ENCODE assay signal across 2 cellular contexts in the genomic region with DNA sequence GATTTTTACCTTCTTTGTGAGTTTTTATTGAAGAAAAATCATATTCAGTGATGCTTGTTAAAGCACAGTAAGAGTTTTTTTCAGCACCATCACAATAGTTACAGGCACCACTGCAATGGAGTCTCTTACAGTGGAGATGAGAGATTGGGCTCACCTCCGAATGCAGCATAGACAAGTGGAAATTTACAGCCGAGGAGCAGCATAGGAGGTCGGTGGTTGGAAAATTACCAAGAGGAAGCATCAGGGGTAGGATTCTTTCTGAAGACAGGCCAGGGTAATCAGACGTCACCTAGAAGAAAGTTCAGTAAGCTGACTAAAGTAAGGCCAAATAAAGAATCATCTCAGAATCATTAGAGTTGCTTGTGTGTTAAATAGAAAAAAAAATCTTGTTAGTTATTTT.
TF ChIP-seq lines count a peak whose summit lies in the region.

No MANE protein-coding gene starts in this region.

TF ChIP-seq in GM23338, 12 proteins besides CTCF, POLR2A, EP300 and RAD21 (continued from another document):
- TF ChIP-seq, protein P1, sequence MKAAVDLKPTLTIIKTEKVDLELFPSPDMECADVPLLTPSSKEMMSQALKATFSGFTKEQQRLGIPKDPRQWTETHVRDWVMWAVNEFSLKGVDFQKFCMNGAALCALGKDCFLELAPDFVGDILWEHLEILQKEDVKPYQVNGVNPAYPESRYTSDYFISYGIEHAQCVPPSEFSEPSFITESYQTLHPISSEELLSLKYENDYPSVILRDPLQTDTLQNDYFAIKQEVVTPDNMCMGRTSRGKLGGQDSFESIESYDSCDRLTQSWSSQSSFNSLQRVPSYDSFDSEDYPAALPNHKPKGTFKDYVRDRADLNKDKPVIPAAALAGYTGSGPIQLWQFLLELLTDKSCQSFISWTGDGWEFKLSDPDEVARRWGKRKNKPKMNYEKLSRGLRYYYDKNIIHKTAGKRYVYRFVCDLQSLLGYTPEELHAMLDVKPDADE (IDR thresholded peaks at IDR 0.05), result no peak
- TF ChIP-seq, protein P2, sequence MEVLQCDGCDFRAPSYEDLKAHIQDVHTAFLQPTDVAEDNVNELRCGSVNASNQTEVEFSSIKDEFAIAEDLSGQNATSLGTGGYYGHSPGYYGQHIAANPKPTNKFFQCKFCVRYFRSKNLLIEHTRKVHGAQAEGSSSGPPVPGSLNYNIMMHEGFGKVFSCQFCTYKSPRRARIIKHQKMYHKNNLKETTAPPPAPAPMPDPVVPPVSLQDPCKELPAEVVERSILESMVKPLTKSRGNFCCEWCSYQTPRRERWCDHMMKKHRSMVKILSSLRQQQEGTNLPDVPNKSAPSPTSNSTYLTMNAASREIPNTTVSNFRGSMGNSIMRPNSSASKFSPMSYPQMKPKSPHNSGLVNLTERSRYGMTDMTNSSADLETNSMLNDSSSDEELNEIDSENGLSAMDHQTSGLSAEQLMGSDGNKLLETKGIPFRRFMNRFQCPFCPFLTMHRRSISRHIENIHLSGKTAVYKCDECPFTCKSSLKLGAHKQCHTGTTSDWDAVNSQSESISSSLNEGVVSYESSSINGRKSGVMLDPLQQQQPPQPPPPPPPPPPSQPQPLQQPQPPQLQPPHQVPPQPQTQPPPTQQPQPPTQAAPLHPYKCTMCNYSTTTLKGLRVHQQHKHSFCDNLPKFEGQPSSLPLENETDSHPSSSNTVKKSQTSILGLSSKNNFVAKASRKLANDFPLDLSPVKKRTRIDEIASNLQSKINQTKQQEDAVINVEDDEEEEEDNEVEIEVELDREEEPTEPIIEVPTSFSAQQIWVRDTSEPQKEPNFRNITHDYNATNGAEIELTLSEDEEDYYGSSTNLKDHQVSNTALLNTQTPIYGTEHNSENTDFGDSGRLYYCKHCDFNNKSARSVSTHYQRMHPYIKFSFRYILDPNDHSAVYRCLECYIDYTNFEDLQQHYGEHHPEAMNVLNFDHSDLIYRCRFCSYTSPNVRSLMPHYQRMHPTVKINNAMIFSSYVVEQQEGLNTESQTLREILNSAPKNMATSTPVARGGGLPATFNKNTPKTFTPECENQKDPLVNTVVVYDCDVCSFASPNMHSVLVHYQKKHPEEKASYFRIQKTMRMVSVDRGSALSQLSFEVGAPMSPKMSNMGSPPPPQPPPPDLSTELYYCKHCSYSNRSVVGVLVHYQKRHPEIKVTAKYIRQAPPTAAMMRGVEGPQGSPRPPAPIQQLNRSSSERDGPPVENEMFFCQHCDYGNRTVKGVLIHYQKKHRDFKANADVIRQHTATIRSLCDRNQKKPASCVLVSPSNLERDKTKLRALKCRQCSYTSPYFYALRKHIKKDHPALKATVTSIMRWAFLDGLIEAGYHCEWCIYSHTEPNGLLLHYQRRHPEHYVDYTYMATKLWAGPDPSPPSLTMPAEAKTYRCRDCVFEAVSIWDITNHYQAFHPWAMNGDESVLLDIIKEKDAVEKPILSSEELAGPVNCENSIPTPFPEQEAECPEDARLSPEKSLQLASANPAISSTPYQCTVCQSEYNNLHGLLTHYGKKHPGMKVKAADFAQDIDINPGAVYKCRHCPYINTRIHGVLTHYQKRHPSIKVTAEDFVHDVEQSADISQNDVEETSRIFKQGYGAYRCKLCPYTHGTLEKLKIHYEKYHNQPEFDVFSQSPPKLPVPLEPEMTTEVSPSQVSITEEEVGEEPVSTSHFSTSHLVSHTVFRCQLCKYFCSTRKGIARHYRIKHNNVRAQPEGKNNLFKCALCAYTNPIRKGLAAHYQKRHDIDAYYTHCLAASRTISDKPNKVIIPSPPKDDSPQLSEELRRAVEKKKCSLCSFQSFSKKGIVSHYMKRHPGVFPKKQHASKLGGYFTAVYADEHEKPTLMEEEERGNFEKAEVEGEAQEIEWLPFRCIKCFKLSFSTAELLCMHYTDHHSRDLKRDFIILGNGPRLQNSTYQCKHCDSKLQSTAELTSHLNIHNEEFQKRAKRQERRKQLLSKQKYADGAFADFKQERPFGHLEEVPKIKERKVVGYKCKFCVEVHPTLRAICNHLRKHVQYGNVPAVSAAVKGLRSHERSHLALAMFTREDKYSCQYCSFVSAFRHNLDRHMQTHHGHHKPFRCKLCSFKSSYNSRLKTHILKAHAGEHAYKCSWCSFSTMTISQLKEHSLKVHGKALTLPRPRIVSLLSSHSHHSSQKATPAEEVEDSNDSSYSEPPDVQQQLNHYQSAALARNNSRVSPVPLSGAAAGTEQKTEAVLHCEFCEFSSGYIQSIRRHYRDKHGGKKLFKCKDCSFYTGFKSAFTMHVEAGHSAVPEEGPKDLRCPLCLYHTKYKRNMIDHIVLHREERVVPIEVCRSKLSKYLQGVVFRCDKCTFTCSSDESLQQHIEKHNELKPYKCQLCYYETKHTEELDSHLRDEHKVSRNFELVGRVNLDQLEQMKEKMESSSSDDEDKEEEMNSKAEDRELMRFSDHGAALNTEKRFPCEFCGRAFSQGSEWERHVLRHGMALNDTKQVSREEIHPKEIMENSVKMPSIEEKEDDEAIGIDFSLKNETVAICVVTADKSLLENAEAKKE (CRISPR knock-in tag; IDR thresholded peaks at IDR 0.05), result no peak
- no peak for TF ChIP-seq JUNB (IDR thresholded peaks at IDR 0.05; ENCODE audit: unreplicated experiment)

TF ChIP-seq in WTC11, 78 proteins besides CTCF, POLR2A, EP300 and RAD21 (continued from another document):
- TF ChIP-seq, protein P3, sequence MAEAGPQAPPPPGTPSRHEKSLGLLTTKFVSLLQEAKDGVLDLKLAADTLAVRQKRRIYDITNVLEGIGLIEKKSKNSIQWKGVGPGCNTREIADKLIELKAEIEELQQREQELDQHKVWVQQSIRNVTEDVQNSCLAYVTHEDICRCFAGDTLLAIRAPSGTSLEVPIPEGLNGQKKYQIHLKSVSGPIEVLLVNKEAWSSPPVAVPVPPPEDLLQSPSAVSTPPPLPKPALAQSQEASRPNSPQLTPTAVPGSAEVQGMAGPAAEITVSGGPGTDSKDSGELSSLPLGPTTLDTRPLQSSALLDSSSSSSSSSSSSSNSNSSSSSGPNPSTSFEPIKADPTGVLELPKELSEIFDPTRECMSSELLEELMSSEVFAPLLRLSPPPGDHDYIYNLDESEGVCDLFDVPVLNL (CRISPR knock-in tag; IDR thresholded peaks at IDR 0.05; ENCODE audit: borderline replicate concordance, low read depth), result no peak
- TF ChIP-seq AR (CRISPR knock-in tag; IDR thresholded peaks at IDR 0.05), result no peak
- TF ChIP-seq NR3C1 (CRISPR knock-in tag; conservative IDR thresholded peaks at IDR 0.05; ENCODE audit: low read depth), result no peak
- TF ChIP-seq MXD4 (CRISPR knock-in tag; IDR thresholded peaks at IDR 0.05; ENCODE audit: borderline replicate concordance), result no peak
- no peak for TF ChIP-seq RELA (CRISPR knock-in tag; IDR thresholded peaks at IDR 0.05; ENCODE audit: borderline replicate concordance)
- no peak for TF ChIP-seq ZNF671 (CRISPR knock-in tag; IDR thresholded peaks at IDR 0.05)
- no peak for TF ChIP-seq ZNF281 (CRISPR knock-in tag; IDR thresholded peaks at IDR 0.05)
- no peak for TF ChIP-seq CDX4 (CRISPR knock-in tag; IDR thresholded peaks at IDR 0.05; ENCODE audit: borderline replicate concordance)
- no peak for TF ChIP-seq EMX1 (CRISPR knock-in tag; IDR thresholded peaks at IDR 0.05)
- TF ChIP-seq NFYB (CRISPR knock-in tag; conservative IDR thresholded peaks at IDR 0.05; ENCODE audit: low read depth), result no peak
- TF ChIP-seq, protein P4, sequence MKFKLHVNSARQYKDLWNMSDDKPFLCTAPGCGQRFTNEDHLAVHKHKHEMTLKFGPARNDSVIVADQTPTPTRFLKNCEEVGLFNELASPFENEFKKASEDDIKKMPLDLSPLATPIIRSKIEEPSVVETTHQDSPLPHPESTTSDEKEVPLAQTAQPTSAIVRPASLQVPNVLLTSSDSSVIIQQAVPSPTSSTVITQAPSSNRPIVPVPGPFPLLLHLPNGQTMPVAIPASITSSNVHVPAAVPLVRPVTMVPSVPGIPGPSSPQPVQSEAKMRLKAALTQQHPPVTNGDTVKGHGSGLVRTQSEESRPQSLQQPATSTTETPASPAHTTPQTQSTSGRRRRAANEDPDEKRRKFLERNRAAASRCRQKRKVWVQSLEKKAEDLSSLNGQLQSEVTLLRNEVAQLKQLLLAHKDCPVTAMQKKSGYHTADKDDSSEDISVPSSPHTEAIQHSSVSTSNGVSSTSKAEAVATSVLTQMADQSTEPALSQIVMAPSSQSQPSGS (CRISPR knock-in tag; IDR thresholded peaks at IDR 0.05; ENCODE audit: borderline replicate concordance, low read depth), result no peak
- no peak for TF ChIP-seq SMAD3 (CRISPR knock-in tag; IDR thresholded peaks at IDR 0.05; ENCODE audit: borderline replicate concordance)
- TF ChIP-seq, protein P5, sequence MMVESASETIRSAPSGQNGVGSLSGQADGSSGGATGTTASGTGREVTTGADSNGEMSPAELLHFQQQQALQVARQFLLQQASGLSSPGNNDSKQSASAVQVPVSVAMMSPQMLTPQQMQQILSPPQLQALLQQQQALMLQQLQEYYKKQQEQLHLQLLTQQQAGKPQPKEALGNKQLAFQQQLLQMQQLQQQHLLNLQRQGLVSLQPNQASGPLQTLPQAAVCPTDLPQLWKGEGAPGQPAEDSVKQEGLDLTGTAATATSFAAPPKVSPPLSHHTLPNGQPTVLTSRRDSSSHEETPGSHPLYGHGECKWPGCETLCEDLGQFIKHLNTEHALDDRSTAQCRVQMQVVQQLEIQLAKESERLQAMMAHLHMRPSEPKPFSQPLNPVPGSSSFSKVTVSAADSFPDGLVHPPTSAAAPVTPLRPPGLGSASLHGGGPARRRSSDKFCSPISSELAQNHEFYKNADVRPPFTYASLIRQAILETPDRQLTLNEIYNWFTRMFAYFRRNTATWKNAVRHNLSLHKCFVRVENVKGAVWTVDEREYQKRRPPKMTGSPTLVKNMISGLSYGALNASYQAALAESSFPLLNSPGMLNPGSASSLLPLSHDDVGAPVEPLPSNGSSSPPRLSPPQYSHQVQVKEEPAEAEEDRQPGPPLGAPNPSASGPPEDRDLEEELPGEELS (CRISPR knock-in tag; IDR thresholded peaks at IDR 0.05), result no peak
- TF ChIP-seq NR2C2 (CRISPR knock-in tag; IDR thresholded peaks at IDR 0.05), result no peak
- no peak for TF ChIP-seq ZNF138 (CRISPR knock-in tag; conservative IDR thresholded peaks at IDR 0.05)
- TF ChIP-seq GABPB1 (CRISPR knock-in tag; IDR thresholded peaks at IDR 0.05), result no peak
